8 cellular contexts compared by ENCODE assay signal in the genomic region with DNA sequence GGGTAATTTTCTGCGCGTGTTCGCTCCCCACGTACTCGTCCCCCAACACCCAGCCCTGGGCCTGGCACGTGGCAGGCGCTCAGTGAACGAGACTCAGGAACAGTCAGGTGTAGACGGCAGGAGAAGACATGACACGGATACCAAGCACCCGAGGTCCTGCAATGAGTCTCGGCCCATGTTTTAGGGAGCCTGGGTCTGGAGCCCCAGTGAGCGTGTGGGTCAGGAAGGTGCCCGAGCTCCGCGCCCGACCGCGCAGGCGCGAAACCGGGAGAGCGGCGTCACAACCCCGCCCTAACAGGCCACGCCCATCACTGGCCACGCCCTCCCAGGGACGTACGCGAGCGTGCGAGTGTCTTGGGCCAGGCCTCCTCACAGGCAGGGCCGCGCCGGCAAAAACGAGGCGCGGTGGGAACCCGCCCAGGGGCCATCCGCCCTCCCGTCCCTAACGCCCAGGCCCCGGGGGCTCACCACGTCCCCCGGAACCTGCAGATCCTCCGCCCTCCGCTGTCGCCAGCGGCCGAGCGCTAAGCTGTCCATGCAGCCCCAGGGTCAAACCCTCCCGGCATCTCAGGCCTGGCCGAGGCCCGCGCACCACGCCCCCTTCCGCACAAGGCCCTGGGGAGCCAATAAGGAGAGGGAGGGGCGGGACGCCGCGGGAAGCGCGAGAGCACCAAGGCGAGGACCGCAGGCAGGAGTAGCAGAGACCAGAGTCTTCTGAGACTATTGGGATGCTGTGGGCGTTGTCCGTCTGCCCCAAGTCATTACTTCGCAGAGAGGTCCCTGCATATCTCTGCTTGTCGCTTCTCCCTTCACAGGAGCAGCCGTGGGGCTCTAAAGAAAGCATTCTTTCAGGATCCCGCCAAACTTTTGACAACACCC. TPM values are rescaled to one million over a fixed set of nuclear protein-coding genes. Genes with fewer than 3 reads are reported as not detected.
DNase-seq lines count a peak whose midpoint lies in the region; ATAC-seq and TF ChIP-seq lines count a peak whose summit lies in the region.

A gene (minus strand): TSS at position 595 of the 879 bp plus-strand sequence. CDS start 58 bp downstream, at position 537.

- H4K20me1 ChIP-seq in PC-3 (ENCODE audit: low read length): no peaks in the 10 kb centered on the region

- TF ChIP-seq CTCF in PC-3 (conservative IDR thresholded peaks at IDR 0.05; ENCODE audit: low read depth, low read length): no peak

- no peaks in the 10 kb centered on the region for H3K9me3 Mint-ChIP-seq in activated T-cell treated with anti-CD3 and anti-CD28 coated beads, Interleukin-2, amount 50 U/mL, for 4 hours

- ATAC-seq in GM21717 (IDR thresholded peaks at IDR 0.05; ENCODE audit: unreplicated experiment): peak; percentile 84
- peak; percentile 79 for ATAC-seq in PC-3
- ATAC-seq in activated T-cell treated with anti-CD3 and anti-CD28 coated beads, Interleukin-2, amount 50 U/mL, for 4 hours: peak; percentile 83 to 85

- H3K27me3 Mint-ChIP-seq in activated T-cell treated with anti-CD3 and anti-CD28 coated beads, Interleukin-2, amount 50 U/mL, for 4 hours (ENCODE audit: low read depth): no peaks in the 10 kb centered on the region

- peak within 1 kb of the TSS; percentile 78 for H3K27ac ChIP-seq in PC-3 (ENCODE audit: low read length)
- H3K27ac ChIP-seq in esophagus (ENCODE audit: low read depth in 2 of 2, low read length in 1 of 2): peak within 1 kb of the TSS; percentile 95 to 97
- peak within 1 kb of the TSS; percentile 91 for H3K27ac ChIP-seq in muscle layer of colon (ENCODE audit: low read depth, low read length)

- peak; percentile 97 for DNase-seq in DMS53 (lab: John Stamatoyannopoulos, UW)
- peak; percentile 92 for DNase-seq in Jurkat, Clone E6-1 (ENCODE audit: low read depth, low spot score)
- peak; percentile 90 for DNase-seq in PC-3
- peak; percentile 99 for DNase-seq in activated T-cell treated with anti-CD3 and anti-CD28 coated beads, Interleukin-2, amount 50 U/mL, for 4 hours
- DNase-seq in stimulated activated CD8-positive, alpha-beta memory T cell treated with anti-CD3 and anti-CD28 coated beads, Interleukin-7, amount 100 ng/mL, for 1 hour (ENCODE audit: low read depth in 2 of 2): peak; percentile 97 to 98

- BruUV-seq in PC-3 (replicated peaks; lab: Mats Ljungman, UMichigan): no TSS peak

- H3K4me2 ChIP-seq in PC-3 (ENCODE audit: low read length): peak within 1 kb of the TSS; percentile 99

- peak within 1 kb of the TSS; percentile 94 for H3K4me3 Mint-ChIP-seq in activated T-cell treated with anti-CD3 and anti-CD28 coated beads, Interleukin-2, amount 50 U/mL, for 4 hours

- H3F3A ChIP-seq in PC-3 (ENCODE audit: low read length, unreplicated experiment): no peaks in the 10 kb centered on the region

- peaks cover 59% of the 10 kb centered on the region for H3K4me1 Mint-ChIP-seq in activated T-cell treated with anti-CD3 and anti-CD28 coated beads, Interleukin-2, amount 50 U/mL, for 4 hours (ENCODE audit: low read depth)

- peak within 1 kb of the TSS; percentile 97 for H3K4me3 ChIP-seq in Jurkat, Clone E6-1 (ENCODE audit: low read length)
- H3K4me3 ChIP-seq in PC-3 (ENCODE audit: low read length) (peak within 1 kb of the TSS; percentile 92), esophagus (ENCODE audit: low read depth in 1 of 2, low read length in 2 of 2) (peak within 1 kb of the TSS; percentile 80 to 84), muscle layer of colon (ENCODE audit: low read depth in 1 of 2, low read length in 2 of 2) (peak within 1 kb of the TSS; percentile 85 to 93)

- H3K9me2 ChIP-seq in PC-3 (replicated peaks; ENCODE audit: low read length): no peaks in the 10 kb centered on the region

- POLR2A ChIA-PET in PC-3 (lab: Charles Lee; ENCODE audit: unreplicated experiment): interaction anchor here (0.6 to 0.7 kb wide), 6 partner anchors 26 to 1944 kb away, joined by 3 to 9 read pairs (median 4); a partner anchor contains a TSS

- H3K9me3 ChIP-seq in PC-3 (ENCODE audit: low read length): no peaks in the 10 kb centered on the region
- H3K9me3 ChIP-seq in esophagus (ENCODE audit: control insufficient read depth in 2 of 2, insufficient read depth in 1 of 2, low read depth in 1 of 2, low read length in 1 of 2): no peaks in the 10 kb centered on the region
- H3K9me3 ChIP-seq in muscle layer of colon (ENCODE audit: low read length): no peaks in the 10 kb centered on the region

- H3K36me3 ChIP-seq in PC-3 (ENCODE audit: low read depth, low read length) (no peaks in the 10 kb centered on the region), esophagus (ENCODE audit: control insufficient read depth in 2 of 2, insufficient read depth in 2 of 2, low read length in 1 of 2) (no peaks in the 10 kb centered on the region), muscle layer of colon (ENCODE audit: insufficient read depth, low read length) (no peaks in the 10 kb centered on the region)

- H3K9ac ChIP-seq in PC-3 (ENCODE audit: low read length) (peak within 1 kb of the TSS; percentile 97), muscle layer of colon (ENCODE audit: low read length) (no peak within 1 kb of the TSS)

- H3K4me1 ChIP-seq in PC-3 (ENCODE audit: insufficient read depth, low read length): peaks cover 13% of the 10 kb centered on the region
- H3K4me1 ChIP-seq in esophagus (ENCODE audit: control insufficient read depth in 2 of 2, insufficient read depth in 2 of 2, low read length in 1 of 2): peaks cover 0 to 6% of the 10 kb centered on the region in 2 donors
- peaks cover 26% of the 10 kb centered on the region for H3K4me1 ChIP-seq in muscle layer of colon (ENCODE audit: insufficient read depth, low read length)

- WGBS in esophagus, 2 donors: 0% methylated on average over 70 to 71 of the region's 71 CpGs

- H3K27me3 ChIP-seq in PC-3 (ENCODE audit: low read length) (no peaks in the 10 kb centered on the region), esophagus (ENCODE audit: control insufficient read depth in 1 of 2, insufficient read depth in 2 of 2, low read length in 2 of 2) (no peaks in the 10 kb centered on the region), muscle layer of colon (ENCODE audit: control insufficient read depth in 1 of 2, insufficient read depth in 2 of 2, low read length in 2 of 2) (no peaks in the 10 kb centered on the region)

- H2AFZ ChIP-seq in PC-3 (ENCODE audit: low read length): peak within 1 kb of the TSS; percentile 83

- CTCF ChIA-PET in PC-3 (lab: Charles Lee): interaction anchor here (0.6 to 1.5 kb wide), 5 partner anchors 17 to 702 kb away, joined by 3 to 6 read pairs (median 4); a partner anchor contains a TSS

- H3K36me3 Mint-ChIP-seq in activated T-cell treated with anti-CD3 and anti-CD28 coated beads, Interleukin-2, amount 50 U/mL, for 4 hours (ENCODE audit: insufficient read depth): peaks cover 5% of the 10 kb centered on the region

- intact Hi-C loops in PC-3 (cut with micrococcal nuclease): loop anchor here (1.0 to 2.0 kb wide), 3 partner anchors 17 to 28 kb away; a partner anchor contains a TSS

- peaks cover 15% of the 10 kb centered on the region for H3K79me2 ChIP-seq in PC-3 (ENCODE audit: low read length)

RNA-seq across cellular contexts. Expression of the gene that starts here (rescaled TPM):
- polyA plus RNA-seq in Jurkat, Clone E6-1 (2012; ENCODE audit: insufficient read depth, insufficient read length): 7.5 TPM
- 0.29 TPM in 1 of 2 replicates, not detected in the other for total RNA-seq in PC-3 (2014; rRNA removed)
- 1 to 10 TPM; 3.0 to 4.5 (median 4.2) TPM for total RNA-seq in activated T-cell treated with anti-CD3 and anti-CD28 coated beads, Interleukin-2, amount 50 U/mL, for 4 hours
- polyA plus RNA-seq in esophagus: 1 to 10 TPM; 3.7 to 6.3 TPM

Comparison
In these comparisons a context has a peak if more than half of its experiments do, and no peak if none do; other contexts are left out.
1. Peak in every context shown above with its lines: DNase-seq, ATAC-seq, H3K4me3 ChIP-seq and H3K27ac ChIP-seq.
2. Peak in DNase-seq, ATAC-seq, H3K4me3 ChIP-seq, H3K27ac ChIP-seq, H3K9ac ChIP-seq and H3K4me2 ChIP-seq in PC-3; RNA of the gene not detected or under 1 TPM.